Comparison of ENCODE assay signal across 1 cellular context in the genomic region with DNA sequence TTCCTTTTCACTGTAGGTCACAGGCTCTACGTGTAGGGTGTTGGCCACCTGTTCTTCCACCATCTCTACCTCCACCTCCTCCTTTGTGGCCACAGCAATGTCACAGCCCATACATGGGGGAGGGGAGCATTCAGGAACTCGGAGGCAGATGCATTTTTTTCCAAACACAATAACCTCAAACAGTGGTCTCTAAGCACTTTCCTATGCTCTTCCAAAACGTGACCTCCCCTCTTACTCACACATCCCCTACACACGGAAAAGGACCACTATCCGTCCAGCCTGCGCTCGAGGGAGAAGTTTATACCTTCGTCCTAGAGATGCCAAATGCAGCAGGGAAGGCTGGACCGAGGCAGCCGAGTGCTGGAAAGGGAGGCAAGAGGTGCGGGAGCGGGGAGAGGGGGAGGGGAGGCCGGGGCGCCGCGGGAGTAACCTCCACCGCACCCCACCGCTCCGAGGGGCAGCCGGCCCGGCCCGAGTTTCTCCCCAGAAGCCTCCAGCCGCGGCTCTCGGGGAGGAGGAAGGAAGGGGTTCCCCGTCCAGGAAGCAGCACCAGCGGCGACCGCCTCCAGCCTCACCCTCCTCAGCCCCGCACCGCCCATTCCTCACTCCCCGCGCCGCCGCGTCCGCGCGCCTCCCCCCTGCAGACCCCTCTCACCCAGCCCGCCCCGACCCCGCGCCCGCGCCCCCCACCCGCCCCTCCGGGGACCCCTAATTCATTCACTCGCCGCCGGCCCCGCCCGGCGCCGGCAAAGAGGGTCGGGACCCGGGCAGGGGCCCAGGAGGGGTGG.
TF ChIP-seq lines count a peak whose summit lies in the region.

No MANE protein-coding gene starts in this region.

TF ChIP-seq in WTC11, 78 proteins besides CTCF, POLR2A, EP300 and RAD21 (continued from another document):
- TF ChIP-seq ARID4B (CRISPR knock-in tag; IDR thresholded peaks at IDR 0.05; ENCODE audit: borderline replicate concordance) (no peak), ATF1 (CRISPR knock-in tag; IDR thresholded peaks at IDR 0.05) (no peak)
- TF ChIP-seq, protein P1, sequence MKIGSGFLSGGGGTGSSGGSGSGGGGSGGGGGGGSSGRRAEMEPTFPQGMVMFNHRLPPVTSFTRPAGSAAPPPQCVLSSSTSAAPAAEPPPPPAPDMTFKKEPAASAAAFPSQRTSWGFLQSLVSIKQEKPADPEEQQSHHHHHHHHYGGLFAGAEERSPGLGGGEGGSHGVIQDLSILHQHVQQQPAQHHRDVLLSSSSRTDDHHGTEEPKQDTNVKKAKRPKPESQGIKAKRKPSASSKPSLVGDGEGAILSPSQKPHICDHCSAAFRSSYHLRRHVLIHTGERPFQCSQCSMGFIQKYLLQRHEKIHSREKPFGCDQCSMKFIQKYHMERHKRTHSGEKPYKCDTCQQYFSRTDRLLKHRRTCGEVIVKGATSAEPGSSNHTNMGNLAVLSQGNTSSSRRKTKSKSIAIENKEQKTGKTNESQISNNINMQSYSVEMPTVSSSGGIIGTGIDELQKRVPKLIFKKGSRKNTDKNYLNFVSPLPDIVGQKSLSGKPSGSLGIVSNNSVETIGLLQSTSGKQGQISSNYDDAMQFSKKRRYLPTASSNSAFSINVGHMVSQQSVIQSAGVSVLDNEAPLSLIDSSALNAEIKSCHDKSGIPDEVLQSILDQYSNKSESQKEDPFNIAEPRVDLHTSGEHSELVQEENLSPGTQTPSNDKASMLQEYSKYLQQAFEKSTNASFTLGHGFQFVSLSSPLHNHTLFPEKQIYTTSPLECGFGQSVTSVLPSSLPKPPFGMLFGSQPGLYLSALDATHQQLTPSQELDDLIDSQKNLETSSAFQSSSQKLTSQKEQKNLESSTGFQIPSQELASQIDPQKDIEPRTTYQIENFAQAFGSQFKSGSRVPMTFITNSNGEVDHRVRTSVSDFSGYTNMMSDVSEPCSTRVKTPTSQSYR (CRISPR knock-in tag; IDR thresholded peaks at IDR 0.05) = no peak
TF ChIP-seq in WTC11: peak in this region for 0.
